Comparison of ENCODE assay signal across 1 cellular context in genomic region chr16:67326472-67327309, GRCh38.
A peak's percentile ranks its signal among the peaks of the same experiment; 100 is the strongest.
TF ChIP-seq lines count a peak whose summit lies in the region.

TSS of gene KCTD19 (minus strand) at chr16:67326741. CDS start at chr16:67326707, 34 bp downstream.
TSS of gene LRRC36 (plus strand) at chr16:67326815. CDS start at chr16:67326863, 48 bp downstream.

TF ChIP-seq in HepG2, 621 proteins besides CTCF, POLR2A, EP300 and RAD21 (continued from another document and continues in another):
- TF ChIP-seq, protein P1, sequence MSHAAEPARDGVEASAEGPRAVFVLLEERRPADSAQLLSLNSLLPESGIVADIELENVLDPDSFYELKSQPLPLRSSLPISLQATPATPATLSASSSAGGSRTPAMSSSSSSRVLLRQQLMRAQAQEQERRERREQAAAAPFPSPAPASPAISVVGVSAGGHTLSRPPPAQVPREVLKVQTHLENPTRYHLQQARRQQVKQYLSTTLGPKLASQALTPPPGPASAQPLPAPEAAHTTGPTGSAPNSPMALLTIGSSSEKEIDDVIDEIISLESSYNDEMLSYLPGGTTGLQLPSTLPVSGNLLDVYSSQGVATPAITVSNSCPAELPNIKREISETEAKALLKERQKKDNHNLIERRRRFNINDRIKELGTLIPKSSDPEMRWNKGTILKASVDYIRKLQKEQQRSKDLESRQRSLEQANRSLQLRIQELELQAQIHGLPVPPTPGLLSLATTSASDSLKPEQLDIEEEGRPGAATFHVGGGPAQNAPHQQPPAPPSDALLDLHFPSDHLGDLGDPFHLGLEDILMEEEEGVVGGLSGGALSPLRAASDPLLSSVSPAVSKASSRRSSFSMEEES (CRISPR knock-in tag; IDR thresholded peaks at IDR 0.05), result no peak
- no peak for TF ChIP-seq ZFP36 (IDR thresholded peaks at IDR 0.05; ENCODE audit: borderline replicate concordance, low read depth, low read length, partially characterized antibody)
- TF ChIP-seq, protein P2, sequence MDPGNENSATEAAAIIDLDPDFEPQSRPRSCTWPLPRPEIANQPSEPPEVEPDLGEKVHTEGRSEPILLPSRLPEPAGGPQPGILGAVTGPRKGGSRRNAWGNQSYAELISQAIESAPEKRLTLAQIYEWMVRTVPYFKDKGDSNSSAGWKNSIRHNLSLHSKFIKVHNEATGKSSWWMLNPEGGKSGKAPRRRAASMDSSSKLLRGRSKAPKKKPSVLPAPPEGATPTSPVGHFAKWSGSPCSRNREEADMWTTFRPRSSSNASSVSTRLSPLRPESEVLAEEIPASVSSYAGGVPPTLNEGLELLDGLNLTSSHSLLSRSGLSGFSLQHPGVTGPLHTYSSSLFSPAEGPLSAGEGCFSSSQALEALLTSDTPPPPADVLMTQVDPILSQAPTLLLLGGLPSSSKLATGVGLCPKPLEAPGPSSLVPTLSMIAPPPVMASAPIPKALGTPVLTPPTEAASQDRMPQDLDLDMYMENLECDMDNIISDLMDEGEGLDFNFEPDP (CRISPR knock-in tag; conservative IDR thresholded peaks at IDR 0.05), result 0 out of 2 replicates have a peak, but pooled peaks have one; percentile 90
- TF ChIP-seq ZMAT5 (CRISPR knock-in tag; IDR thresholded peaks at IDR 0.05; ENCODE audit: borderline replicate concordance, low read depth), result no peak
- no peak for TF ChIP-seq HNRNPL (IDR thresholded peaks at IDR 0.05; ENCODE audit: low read depth, low read length)
- no peak for TF ChIP-seq ZNF605 (CRISPR knock-in tag; IDR thresholded peaks at IDR 0.05)
- TF ChIP-seq, protein P3, sequence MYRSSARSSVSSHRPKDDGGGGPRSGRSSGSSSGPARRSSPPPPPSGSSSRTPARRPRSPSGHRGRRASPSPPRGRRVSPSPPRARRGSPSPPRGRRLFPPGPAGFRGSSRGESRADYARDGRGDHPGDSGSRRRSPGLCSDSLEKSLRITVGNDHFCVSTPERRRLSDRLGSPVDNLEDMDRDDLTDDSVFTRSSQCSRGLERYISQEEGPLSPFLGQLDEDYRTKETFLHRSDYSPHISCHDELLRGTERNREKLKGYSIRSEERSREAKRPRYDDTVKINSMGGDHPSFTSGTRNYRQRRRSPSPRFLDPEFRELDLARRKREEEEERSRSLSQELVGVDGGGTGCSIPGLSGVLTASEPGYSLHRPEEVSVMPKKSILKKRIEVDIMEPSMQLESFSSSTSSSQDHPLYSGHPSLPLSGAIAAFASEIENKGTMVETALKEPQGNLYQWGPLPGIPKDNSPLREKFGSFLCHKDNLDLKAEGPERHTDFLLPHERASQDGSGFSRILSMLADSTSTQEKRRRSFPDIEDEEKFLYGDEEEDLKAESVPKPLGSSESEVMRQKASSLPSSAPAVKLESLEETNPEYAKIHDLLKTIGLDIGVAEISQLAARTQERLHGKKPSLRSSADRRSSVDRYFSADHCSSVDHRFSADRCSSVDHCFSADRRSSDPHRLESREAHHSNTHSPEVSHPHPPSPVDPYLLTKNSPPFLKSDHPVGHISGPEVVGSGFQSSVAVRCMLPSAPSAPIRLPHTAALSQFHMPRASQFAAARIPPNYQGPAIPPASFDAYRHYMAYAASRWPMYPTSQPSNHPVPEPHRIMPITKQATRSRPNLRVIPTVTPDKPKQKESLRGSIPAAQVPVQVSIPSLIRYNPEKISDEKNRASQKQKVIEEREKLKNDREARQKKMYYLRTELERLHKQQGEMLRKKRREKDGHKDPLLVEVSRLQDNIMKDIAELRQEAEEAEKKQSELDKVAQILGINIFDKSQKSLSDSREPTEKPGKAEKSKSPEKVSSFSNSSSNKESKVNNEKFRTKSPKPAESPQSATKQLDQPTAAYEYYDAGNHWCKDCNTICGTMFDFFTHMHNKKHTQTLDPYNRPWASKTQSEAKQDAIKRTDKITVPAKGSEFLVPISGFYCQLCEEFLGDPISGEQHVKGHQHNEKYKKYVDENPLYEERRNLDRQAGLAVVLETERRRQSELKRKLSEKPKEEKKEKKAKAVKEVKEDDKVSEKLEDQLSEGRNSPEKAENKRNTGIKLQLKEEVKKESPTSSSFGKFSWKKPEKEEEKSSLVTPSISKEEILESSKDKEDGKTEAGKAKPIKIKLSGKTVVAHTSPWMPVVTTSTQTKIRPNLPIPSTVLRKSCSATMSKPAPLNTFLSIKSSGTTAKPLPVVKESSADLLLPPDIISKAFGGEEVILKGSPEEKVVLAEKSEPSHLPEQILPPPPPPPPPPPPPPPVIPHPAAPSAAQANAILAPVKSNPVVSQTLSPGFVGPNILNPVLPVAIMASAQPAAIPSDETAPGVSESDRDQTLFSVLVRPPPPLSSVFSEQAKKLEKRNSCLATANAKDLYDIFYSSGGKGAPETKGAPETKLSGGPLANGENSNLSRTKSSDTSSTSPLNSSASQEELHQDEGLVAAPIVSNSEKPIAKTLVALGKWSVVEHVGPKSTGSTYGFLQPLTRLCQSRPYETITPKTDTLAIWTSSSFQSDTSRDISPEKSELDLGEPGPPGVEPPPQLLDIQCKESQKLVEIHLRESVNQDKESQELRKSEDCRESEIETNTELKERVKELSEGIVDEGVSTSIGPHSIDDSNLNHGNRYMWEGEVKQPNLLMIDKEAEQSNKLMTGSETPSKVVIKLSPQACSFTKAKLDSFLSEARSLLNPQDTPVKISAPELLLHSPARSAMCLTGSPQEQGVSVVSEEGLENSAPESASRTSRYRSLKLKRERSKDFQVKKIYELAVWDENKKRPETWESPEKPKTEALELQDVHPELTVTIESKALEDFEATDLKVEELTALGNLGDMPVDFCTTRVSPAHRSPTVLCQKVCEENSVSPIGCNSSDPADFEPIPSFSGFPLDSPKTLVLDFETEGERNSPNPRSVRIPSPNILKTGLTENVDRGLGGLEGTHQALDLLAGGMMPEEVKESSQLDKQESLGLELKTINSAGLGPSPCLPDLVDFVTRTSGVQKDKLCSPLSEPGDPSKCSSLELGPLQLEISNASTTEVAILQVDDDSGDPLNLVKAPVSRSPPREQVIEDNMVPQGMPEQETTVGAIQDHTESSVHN (CRISPR knock-in tag; IDR thresholded peaks at IDR 0.05), result no peak
- no peak for TF ChIP-seq FOSL2 (CRISPR knock-in tag; IDR thresholded peaks at IDR 0.05)
- TF ChIP-seq KDM5B (CRISPR knock-in tag; IDR thresholded peaks at IDR 0.05; ENCODE audit: borderline replicate concordance), result peak; percentile 45; the same call in 1 of the 2 replicates
- TF ChIP-seq TP53 (CRISPR knock-in tag; conservative IDR thresholded peaks at IDR 0.05), result no peak
- no peak for TF ChIP-seq EEA1 (CRISPR knock-in tag; IDR thresholded peaks at IDR 0.05; ENCODE audit: borderline replicate concordance)
- TF ChIP-seq, protein P4, sequence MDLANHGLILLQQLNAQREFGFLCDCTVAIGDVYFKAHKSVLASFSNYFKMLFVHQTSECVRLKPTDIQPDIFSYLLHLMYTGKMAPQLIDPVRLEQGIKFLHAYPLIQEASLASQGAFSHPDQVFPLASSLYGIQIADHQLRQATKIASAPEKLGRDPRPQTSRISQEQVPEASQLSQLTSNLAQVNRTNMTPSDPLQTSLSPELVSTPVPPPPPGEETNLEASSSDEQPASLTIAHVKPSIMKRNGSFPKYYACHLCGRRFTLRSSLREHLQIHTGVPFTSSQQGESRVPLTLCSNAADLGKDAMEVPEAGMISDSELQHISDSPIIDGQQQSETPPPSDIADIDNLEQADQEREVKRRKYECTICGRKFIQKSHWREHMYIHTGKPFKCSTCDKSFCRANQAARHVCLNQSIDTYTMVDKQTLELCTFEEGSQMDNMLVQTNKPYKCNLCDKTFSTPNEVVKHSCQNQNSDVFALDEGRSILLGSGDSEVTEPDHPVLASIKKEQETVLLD (CRISPR knock-in tag; IDR thresholded peaks at IDR 0.05; ENCODE audit: low read depth), result peak; percentile 41; the same call in 1 of the 2 replicates
- no peak for TF ChIP-seq ZNF124 (CRISPR knock-in tag; IDR thresholded peaks at IDR 0.05)
- no peak for TF ChIP-seq ZNF24 (IDR thresholded peaks at IDR 0.05)
- no peak for TF ChIP-seq ZNF737 (CRISPR knock-in tag; IDR thresholded peaks at IDR 0.05; ENCODE audit: borderline replicate concordance)
- no peak for TF ChIP-seq NFIB (CRISPR knock-in tag; IDR thresholded peaks at IDR 0.05; ENCODE audit: borderline replicate concordance)
- TF ChIP-seq NFE2 (CRISPR knock-in tag; IDR thresholded peaks at IDR 0.05), result no peak
- no peak for TF ChIP-seq RORA (CRISPR knock-in tag; IDR thresholded peaks at IDR 0.05)
- TF ChIP-seq KLF9 (CRISPR knock-in tag; IDR thresholded peaks at IDR 0.05; ENCODE audit: low read depth), result no peak
- TF ChIP-seq MAF1 (CRISPR knock-in tag; IDR thresholded peaks at IDR 0.05; ENCODE audit: borderline replicate concordance), result 0 out of 2 replicates have a peak, but pooled peaks have one; percentile 39
- TF ChIP-seq U2AF1 (optimal IDR thresholded peaks at IDR 0.05; ENCODE audit: low read depth, low read length), result no peak
- TF ChIP-seq ZNF652 (CRISPR knock-in tag; IDR thresholded peaks at IDR 0.05; ENCODE audit: borderline replicate concordance, low read depth), result no peak
- TF ChIP-seq ZNF431 (CRISPR knock-in tag; IDR thresholded peaks at IDR 0.05; ENCODE audit: borderline replicate concordance, low read depth), result no peak
- TF ChIP-seq GLMP (CRISPR knock-in tag; IDR thresholded peaks at IDR 0.05; ENCODE audit: borderline replicate concordance), result no peak
- TF ChIP-seq FOXA3 (CRISPR knock-in tag; IDR thresholded peaks at IDR 0.05), result no peak
- TF ChIP-seq ZNF816 (CRISPR knock-in tag; IDR thresholded peaks at IDR 0.05; ENCODE audit: borderline replicate concordance), result no peak; the same call in 1 of the 2 replicates
- no peak for TF ChIP-seq MED13 (CRISPR knock-in tag; IDR thresholded peaks at IDR 0.05)
- no peak for TF ChIP-seq ZUFSP (CRISPR knock-in tag; IDR thresholded peaks at IDR 0.05; ENCODE audit: borderline replicate concordance)
- peak; percentile 13; the same call in 1 of the 2 replicates for TF ChIP-seq GATAD2A (CRISPR knock-in tag; IDR thresholded peaks at IDR 0.05)
- TF ChIP-seq ZNF18 (CRISPR knock-in tag; IDR thresholded peaks at IDR 0.05; ENCODE audit: insufficient replicate concordance), result no peak
- no peak for TF ChIP-seq RXRB (CRISPR knock-in tag; IDR thresholded peaks at IDR 0.05; ENCODE audit: borderline replicate concordance)
- TF ChIP-seq, protein P5, sequence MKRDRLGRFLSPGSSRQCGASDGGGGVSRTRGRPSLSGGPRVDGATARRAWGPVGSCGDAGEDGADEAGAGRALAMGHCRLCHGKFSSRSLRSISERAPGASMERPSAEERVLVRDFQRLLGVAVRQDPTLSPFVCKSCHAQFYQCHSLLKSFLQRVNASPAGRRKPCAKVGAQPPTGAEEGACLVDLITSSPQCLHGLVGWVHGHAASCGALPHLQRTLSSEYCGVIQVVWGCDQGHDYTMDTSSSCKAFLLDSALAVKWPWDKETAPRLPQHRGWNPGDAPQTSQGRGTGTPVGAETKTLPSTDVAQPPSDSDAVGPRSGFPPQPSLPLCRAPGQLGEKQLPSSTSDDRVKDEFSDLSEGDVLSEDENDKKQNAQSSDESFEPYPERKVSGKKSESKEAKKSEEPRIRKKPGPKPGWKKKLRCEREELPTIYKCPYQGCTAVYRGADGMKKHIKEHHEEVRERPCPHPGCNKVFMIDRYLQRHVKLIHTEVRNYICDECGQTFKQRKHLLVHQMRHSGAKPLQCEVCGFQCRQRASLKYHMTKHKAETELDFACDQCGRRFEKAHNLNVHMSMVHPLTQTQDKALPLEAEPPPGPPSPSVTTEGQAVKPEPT (CRISPR knock-in tag; IDR thresholded peaks at IDR 0.05; ENCODE audit: low read depth), result peak; percentile 70; the same call in 1 of the 2 replicates
- 0 out of 2 replicates have a peak, but pooled peaks have one; percentile 76 for TF ChIP-seq ADNP (CRISPR knock-in tag; IDR thresholded peaks at IDR 0.05)
- TF ChIP-seq ZNF660 (CRISPR knock-in tag; IDR thresholded peaks at IDR 0.05; ENCODE audit: borderline replicate concordance, low read depth), result no peak
- no peak for TF ChIP-seq ZFYVE20 (CRISPR knock-in tag; IDR thresholded peaks at IDR 0.05; ENCODE audit: borderline replicate concordance, low read depth)
- TF ChIP-seq ZNF121 (CRISPR knock-in tag; IDR thresholded peaks at IDR 0.05), result no peak
- TF ChIP-seq ZNF510 (CRISPR knock-in tag; IDR thresholded peaks at IDR 0.05; ENCODE audit: low read depth), result no peak
- peak; percentile 78; the same call in 1 of the 2 replicates for TF ChIP-seq ZBTB7B (CRISPR knock-in tag; IDR thresholded peaks at IDR 0.05)
- 0 out of 2 replicates have a peak, but pooled peaks have one; percentile 22 for TF ChIP-seq ZNF709 (CRISPR knock-in tag; IDR thresholded peaks at IDR 0.05)
- TF ChIP-seq KDM3A (CRISPR knock-in tag; IDR thresholded peaks at IDR 0.05; ENCODE audit: low read depth), result peak; percentile 15; the same call in 1 of the 2 replicates
- TF ChIP-seq ZKSCAN5 (CRISPR knock-in tag; IDR thresholded peaks at IDR 0.05), result no peak
